Comparison of ENCODE assay signal across 1 cellular context in the genomic region with DNA sequence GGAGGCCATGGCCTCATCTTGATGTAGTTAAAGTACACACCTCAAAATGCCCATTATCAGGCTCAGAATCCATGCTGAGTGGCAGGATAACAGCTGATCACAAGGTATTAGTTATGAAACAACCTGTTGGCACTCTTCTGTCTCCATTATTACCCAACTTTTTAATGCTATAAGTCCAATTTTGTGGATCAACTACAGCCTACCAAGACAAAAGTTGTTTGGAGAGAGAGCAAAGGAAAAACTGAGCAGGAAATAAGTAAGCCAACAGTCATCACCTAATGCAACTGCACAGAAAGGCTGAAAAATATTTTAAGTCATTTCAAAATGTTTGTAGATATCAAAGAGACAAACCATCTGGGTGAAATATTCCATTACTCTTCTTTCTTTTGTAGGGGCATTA.
TF ChIP-seq lines count a peak whose summit lies in the region.

No MANE protein-coding gene starts in this region.

TF ChIP-seq in IMR-90, 13 proteins besides CTCF, POLR2A, EP300 and RAD21:
- TF ChIP-seq MAZ (IDR thresholded peaks at IDR 0.05; ENCODE audit: borderline replicate concordance, low read depth, low read length) (no peak), CEBPB (IDR thresholded peaks at IDR 0.05; ENCODE audit: low read depth, low read length) (peak; percentile 50; the same call in 1 of the 2 replicates)
